Comparison of ENCODE assay signal across 24 cellular contexts in genomic region chr3:44409640-44410410, GRCh38.
"Had no signal": no experiment of that assay in that cellular context is flagged by ENCODE, and none has a peak within 500 bp of the region (broad histone marks: within the 10 kb centered on the region; RNA-seq: fewer than 3 reads in every experiment).

No MANE protein-coding gene starts in this region.

- H3K27ac Mint-ChIP-seq: natural killer cell treated with Interleukin-12 subunit alpha and Interleukin-12 subunit beta and Interleukin-15 and Interleukin-18, amount 100 ng/mL, for 72 hours; stimulated activated naive CD8-positive, alpha-beta T cell treated with anti-CD3 and anti-CD28 coated beads, Interleukin-15, amount 100 ng/mL, for 72 hours had no signal

- H3K4me1 ChIP-seq: left lung, parathyroid adenoma, psoas muscle, right lobe of liver, tibial nerve, upper lobe of left lung, vagina had no signal

- H3K9me3 ChIP-seq: left lung, mucosa of descending colon, psoas muscle, right lobe of liver, tibial nerve, upper lobe of left lung, vagina had no signal

- H3K4me3 Mint-ChIP-seq: immature natural killer cell; naive thymus-derived CD4-positive, alpha-beta T cell; natural killer cell treated with Interleukin-12 subunit alpha and Interleukin-12 subunit beta and Interleukin-15 and Interleukin-18, amount 100 ng/mL, for 72 hours; stimulated activated naive CD8-positive, alpha-beta T cell treated with anti-CD3 and anti-CD28 coated beads, Interleukin-15, amount 100 ng/mL, for 72 hours had no signal

- H3K4me3 ChIP-seq: left lung, lung, mucosa of descending colon, psoas muscle, right lobe of liver, smooth muscle cell, tibial nerve, upper lobe of left lung, vagina had no signal

- H3K4me1 Mint-ChIP-seq: naive thymus-derived CD4-positive, alpha-beta T cell; stimulated activated naive CD8-positive, alpha-beta T cell treated with anti-CD3 and anti-CD28 coated beads, Interleukin-15, amount 100 ng/mL, for 72 hours had no signal

- H3K27me3 ChIP-seq: left lung, right lobe of liver, tibial nerve, upper lobe of left lung, vagina had no signal

- H3K36me3 ChIP-seq: right lobe of liver, vagina had no signal

- H3K27me3 Mint-ChIP-seq: naive thymus-derived CD4-positive, alpha-beta T cell; natural killer cell treated with Interleukin-12 subunit alpha and Interleukin-12 subunit beta and Interleukin-15 and Interleukin-18, amount 100 ng/mL, for 72 hours; stimulated activated naive CD8-positive, alpha-beta T cell treated with anti-CD3 and anti-CD28 coated beads, Interleukin-15, amount 100 ng/mL, for 72 hours had no signal

- H3K9me3 Mint-ChIP-seq: immature natural killer cell; naive thymus-derived CD4-positive, alpha-beta T cell; natural killer cell treated with Interleukin-12 subunit alpha and Interleukin-12 subunit beta and Interleukin-15 and Interleukin-18, amount 100 ng/mL, for 72 hours; stimulated activated naive CD8-positive, alpha-beta T cell treated with anti-CD3 and anti-CD28 coated beads, Interleukin-15, amount 100 ng/mL, for 72 hours had no signal

- H3K36me3 Mint-ChIP-seq: natural killer cell treated with Interleukin-12 subunit alpha and Interleukin-12 subunit beta and Interleukin-15 and Interleukin-18, amount 100 ng/mL, for 72 hours had no signal

- H3K27ac ChIP-seq: left lung, parathyroid adenoma, psoas muscle, right lobe of liver, upper lobe of left lung, vagina had no signal

- ATAC-seq: left colon; left lung; mucosa of descending colon; naive thymus-derived CD4-positive, alpha-beta T cell; natural killer cell treated with Interleukin-12 subunit alpha and Interleukin-12 subunit beta and Interleukin-15 and Interleukin-18, amount 100 ng/mL, for 72 hours; psoas muscle; stimulated activated naive CD8-positive, alpha-beta T cell treated with anti-CD3 and anti-CD28 coated beads, Interleukin-15, amount 100 ng/mL, for 72 hours had no signal

- DNase-seq: hippocampal formation; immature natural killer cell; kidney; left colon; left lung; mesendoderm; midbrain; mucosa of descending colon; naive thymus-derived CD4-positive, alpha-beta T cell; nucleus accumbens; psoas muscle; stimulated activated CD4-positive, alpha-beta T cell treated with anti-CD3 and anti-CD28 coated beads, Interleukin-1b, Interleukin-23, amount 100 ng/mL, for 48 hours; stimulated activated CD4-positive, alpha-beta T cell treated with anti-CD3 and anti-CD28 coated beads, Interleukin-4, amount 100 ng/mL, for 1 hour; stimulated activated naive CD4-positive, alpha-beta T cell treated with Interleukin-2 at 50 U/mL for 16 hours; stimulated activated naive CD8-positive, alpha-beta T cell treated with anti-CD3 and anti-CD28 coated beads, Interleukin-15, amount 100 ng/mL, for 72 hours; substantia nigra; upper lobe of left lung had no signal
